Comparison of ENCODE assay signal across 1 cellular context in the genomic region with DNA sequence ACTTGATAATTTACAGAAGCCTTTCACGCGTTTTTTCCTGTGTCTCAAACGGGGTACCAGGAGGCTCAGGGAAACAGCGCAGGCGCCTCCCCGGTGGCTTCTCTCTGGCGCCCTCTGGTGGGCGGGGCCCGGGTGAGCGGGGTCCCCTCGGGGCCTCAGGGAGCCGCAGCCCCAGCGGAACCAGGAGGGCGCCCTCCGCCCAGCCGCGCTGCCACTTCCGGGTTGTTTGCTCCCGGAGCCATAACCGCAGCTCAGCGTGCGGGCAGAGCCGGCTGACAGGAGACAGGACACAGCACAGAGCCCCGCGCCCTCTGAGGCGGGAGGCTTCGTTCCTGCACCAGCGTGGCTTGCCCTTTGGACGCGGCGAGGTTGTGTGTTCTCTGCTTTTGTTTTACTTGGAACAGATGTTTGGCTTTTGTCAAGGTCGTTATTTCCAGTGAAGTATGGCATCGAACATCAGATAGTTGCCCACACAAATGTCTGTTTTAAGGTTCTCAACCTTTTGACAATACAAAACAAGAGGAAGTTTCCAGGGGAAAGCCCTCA.
TF ChIP-seq lines count a peak whose summit lies in the region.

No MANE protein-coding gene starts in this region.

TF ChIP-seq in HepG2, 621 proteins besides CTCF, POLR2A, EP300 and RAD21 (continued from another document and continues in another):
- TF ChIP-seq, protein P1, sequence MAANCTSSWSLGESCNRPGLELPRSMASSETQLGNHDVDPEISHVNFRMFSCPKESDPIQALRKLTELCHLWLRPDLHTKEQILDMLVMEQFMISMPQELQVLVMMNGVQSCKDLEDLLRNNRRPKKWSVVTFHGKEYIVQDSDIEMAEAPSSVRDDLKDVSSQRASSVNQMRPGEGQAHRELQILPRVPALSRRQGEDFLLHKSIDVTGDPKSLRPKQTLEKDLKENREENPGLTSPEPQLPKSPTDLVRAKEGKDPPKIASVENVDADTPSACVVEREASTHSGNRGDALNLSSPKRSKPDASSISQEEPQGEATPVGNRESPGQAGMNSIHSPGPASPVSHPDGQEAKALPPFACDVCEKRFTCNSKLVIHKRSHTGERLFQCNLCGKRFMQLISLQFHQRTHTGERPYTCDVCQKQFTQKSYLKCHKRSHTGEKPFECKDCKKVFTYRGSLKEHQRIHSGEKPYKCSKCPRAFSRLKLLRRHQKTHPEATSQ (CRISPR knock-in tag; IDR thresholded peaks at IDR 0.05; ENCODE audit: borderline replicate concordance), result peak; percentile 81; the same call in 1 of the 2 replicates
- TF ChIP-seq ZSCAN30 (CRISPR knock-in tag; IDR thresholded peaks at IDR 0.05), result no peak
- TF ChIP-seq FOSL1 (CRISPR knock-in tag; IDR thresholded peaks at IDR 0.05; ENCODE audit: borderline replicate concordance), result no peak
- peak; percentile 20; the same call in 1 of the 2 replicates for TF ChIP-seq PHF21A (CRISPR knock-in tag; IDR thresholded peaks at IDR 0.05)
- TF ChIP-seq, protein P2, sequence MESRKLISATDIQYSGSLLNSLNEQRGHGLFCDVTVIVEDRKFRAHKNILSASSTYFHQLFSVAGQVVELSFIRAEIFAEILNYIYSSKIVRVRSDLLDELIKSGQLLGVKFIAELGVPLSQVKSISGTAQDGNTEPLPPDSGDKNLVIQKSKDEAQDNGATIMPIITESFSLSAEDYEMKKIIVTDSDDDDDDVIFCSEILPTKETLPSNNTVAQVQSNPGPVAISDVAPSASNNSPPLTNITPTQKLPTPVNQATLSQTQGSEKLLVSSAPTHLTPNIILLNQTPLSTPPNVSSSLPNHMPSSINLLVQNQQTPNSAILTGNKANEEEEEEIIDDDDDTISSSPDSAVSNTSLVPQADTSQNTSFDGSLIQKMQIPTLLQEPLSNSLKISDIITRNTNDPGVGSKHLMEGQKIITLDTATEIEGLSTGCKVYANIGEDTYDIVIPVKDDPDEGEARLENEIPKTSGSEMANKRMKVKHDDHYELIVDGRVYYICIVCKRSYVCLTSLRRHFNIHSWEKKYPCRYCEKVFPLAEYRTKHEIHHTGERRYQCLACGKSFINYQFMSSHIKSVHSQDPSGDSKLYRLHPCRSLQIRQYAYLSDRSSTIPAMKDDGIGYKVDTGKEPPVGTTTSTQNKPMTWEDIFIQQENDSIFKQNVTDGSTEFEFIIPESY (CRISPR knock-in tag; IDR thresholded peaks at IDR 0.05), result no peak; the same call in 1 of the 2 replicates
- peak; percentile 18; the same call in 1 of the 2 replicates for TF ChIP-seq HDAC2 (CRISPR knock-in tag; IDR thresholded peaks at IDR 0.05)
- no peak for TF ChIP-seq ZNF816 (CRISPR knock-in tag; IDR thresholded peaks at IDR 0.05; ENCODE audit: borderline replicate concordance)
- peak; percentile 57; the same call in 1 of the 2 replicates for TF ChIP-seq ZNF614 (CRISPR knock-in tag; IDR thresholded peaks at IDR 0.05; ENCODE audit: borderline replicate concordance)
- no peak for TF ChIP-seq SOX13 (IDR thresholded peaks at IDR 0.05)
- TF ChIP-seq SOX13 (CRISPR knock-in tag; conservative IDR thresholded peaks at IDR 0.05 in 1 of 2, IDR thresholded peaks at IDR 0.05 in 1 of 2), result peak in 1 of 2 experiments; percentile 62; a peak in 2 of 4 replicates
- TF ChIP-seq POGZ (CRISPR knock-in tag; IDR thresholded peaks at IDR 0.05), result peak; percentile 90
- TF ChIP-seq NFE2L1 (CRISPR knock-in tag; IDR thresholded peaks at IDR 0.05; ENCODE audit: borderline replicate concordance), result no peak
- TF ChIP-seq ATF1 (CRISPR knock-in tag; IDR thresholded peaks at IDR 0.05), result no peak
- TF ChIP-seq, protein P3, sequence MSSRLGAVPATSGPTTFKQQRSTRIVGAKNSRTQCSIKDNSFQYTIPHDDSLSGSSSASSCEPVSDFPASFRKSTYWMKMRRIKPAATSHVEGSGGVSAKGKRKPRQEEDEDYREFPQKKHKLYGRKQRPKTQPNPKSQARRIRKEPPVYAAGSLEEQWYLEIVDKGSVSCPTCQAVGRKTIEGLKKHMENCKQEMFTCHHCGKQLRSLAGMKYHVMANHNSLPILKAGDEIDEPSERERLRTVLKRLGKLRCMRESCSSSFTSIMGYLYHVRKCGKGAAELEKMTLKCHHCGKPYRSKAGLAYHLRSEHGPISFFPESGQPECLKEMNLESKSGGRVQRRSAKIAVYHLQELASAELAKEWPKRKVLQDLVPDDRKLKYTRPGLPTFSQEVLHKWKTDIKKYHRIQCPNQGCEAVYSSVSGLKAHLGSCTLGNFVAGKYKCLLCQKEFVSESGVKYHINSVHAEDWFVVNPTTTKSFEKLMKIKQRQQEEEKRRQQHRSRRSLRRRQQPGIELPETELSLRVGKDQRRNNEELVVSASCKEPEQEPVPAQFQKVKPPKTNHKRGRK (CRISPR knock-in tag; IDR thresholded peaks at IDR 0.05), result no peak
- TF ChIP-seq ZNF761 (CRISPR knock-in tag; conservative IDR thresholded peaks at IDR 0.05), result no peak
- TF ChIP-seq BRCA1 (CRISPR knock-in tag; IDR thresholded peaks at IDR 0.05), result peak; percentile 64; the same call in 1 of the 2 replicates
- no peak for TF ChIP-seq ATAD3A (CRISPR knock-in tag; IDR thresholded peaks at IDR 0.05)
- 0 out of 2 replicates have a peak, but pooled peaks have one; percentile 43 for TF ChIP-seq HNRNPL (IDR thresholded peaks at IDR 0.05; ENCODE audit: low read depth, low read length)
- TF ChIP-seq ZNF589 (CRISPR knock-in tag; conservative IDR thresholded peaks at IDR 0.05), result no peak
- no peak for TF ChIP-seq ZFP36L1 (CRISPR knock-in tag; IDR thresholded peaks at IDR 0.05)
- no peak for TF ChIP-seq ZNF138 (CRISPR knock-in tag; IDR thresholded peaks at IDR 0.05; ENCODE audit: low read depth)
- TF ChIP-seq, protein P4, sequence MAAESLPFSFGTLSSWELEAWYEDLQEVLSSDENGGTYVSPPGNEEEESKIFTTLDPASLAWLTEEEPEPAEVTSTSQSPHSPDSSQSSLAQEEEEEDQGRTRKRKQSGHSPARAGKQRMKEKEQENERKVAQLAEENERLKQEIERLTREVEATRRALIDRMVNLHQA (CRISPR knock-in tag; IDR thresholded peaks at IDR 0.05), result no peak
- TF ChIP-seq REXO4 (CRISPR knock-in tag; IDR thresholded peaks at IDR 0.05; ENCODE audit: borderline replicate concordance), result no peak
- TF ChIP-seq ZNF776 (CRISPR knock-in tag; IDR thresholded peaks at IDR 0.05), result peak; percentile 69; the same call in 1 of the 2 replicates
- TF ChIP-seq ZSCAN25 (CRISPR knock-in tag; IDR thresholded peaks at IDR 0.05), result no peak
- TF ChIP-seq RAD51 (IDR thresholded peaks at IDR 0.05; ENCODE audit: borderline replicate concordance), result no peak
- no peak for TF ChIP-seq ZKSCAN5 (CRISPR knock-in tag; IDR thresholded peaks at IDR 0.05)
- TF ChIP-seq TBP (CRISPR knock-in tag; IDR thresholded peaks at IDR 0.05), result no peak
- TF ChIP-seq CBX1 (IDR thresholded peaks at IDR 0.05; ENCODE audit: low read depth), result peak; percentile 98
- TF ChIP-seq PLRG1 (conservative IDR thresholded peaks at IDR 0.05), result no peak
- TF ChIP-seq, protein P5, sequence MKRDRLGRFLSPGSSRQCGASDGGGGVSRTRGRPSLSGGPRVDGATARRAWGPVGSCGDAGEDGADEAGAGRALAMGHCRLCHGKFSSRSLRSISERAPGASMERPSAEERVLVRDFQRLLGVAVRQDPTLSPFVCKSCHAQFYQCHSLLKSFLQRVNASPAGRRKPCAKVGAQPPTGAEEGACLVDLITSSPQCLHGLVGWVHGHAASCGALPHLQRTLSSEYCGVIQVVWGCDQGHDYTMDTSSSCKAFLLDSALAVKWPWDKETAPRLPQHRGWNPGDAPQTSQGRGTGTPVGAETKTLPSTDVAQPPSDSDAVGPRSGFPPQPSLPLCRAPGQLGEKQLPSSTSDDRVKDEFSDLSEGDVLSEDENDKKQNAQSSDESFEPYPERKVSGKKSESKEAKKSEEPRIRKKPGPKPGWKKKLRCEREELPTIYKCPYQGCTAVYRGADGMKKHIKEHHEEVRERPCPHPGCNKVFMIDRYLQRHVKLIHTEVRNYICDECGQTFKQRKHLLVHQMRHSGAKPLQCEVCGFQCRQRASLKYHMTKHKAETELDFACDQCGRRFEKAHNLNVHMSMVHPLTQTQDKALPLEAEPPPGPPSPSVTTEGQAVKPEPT (CRISPR knock-in tag; IDR thresholded peaks at IDR 0.05; ENCODE audit: low read depth), result no peak
- TF ChIP-seq ZNF264 (CRISPR knock-in tag; IDR thresholded peaks at IDR 0.05), result no peak
- TF ChIP-seq ZMAT3 (CRISPR knock-in tag; conservative IDR thresholded peaks at IDR 0.05), result no peak
- peak; percentile 60; the same call in 1 of the 2 replicates for TF ChIP-seq DMAP1 (CRISPR knock-in tag; IDR thresholded peaks at IDR 0.05)
- TF ChIP-seq CHD4 (IDR thresholded peaks at IDR 0.05; ENCODE audit: borderline replicate concordance, low read length), result no peak
- TF ChIP-seq FOSL2 (CRISPR knock-in tag; IDR thresholded peaks at IDR 0.05), result peak; percentile 22; the same call in 1 of the 2 replicates
- TF ChIP-seq ZNF501 (CRISPR knock-in tag; IDR thresholded peaks at IDR 0.05), result peak; percentile 89
- no peak for TF ChIP-seq KLF11 (CRISPR knock-in tag; IDR thresholded peaks at IDR 0.05)
- TF ChIP-seq, protein P6, sequence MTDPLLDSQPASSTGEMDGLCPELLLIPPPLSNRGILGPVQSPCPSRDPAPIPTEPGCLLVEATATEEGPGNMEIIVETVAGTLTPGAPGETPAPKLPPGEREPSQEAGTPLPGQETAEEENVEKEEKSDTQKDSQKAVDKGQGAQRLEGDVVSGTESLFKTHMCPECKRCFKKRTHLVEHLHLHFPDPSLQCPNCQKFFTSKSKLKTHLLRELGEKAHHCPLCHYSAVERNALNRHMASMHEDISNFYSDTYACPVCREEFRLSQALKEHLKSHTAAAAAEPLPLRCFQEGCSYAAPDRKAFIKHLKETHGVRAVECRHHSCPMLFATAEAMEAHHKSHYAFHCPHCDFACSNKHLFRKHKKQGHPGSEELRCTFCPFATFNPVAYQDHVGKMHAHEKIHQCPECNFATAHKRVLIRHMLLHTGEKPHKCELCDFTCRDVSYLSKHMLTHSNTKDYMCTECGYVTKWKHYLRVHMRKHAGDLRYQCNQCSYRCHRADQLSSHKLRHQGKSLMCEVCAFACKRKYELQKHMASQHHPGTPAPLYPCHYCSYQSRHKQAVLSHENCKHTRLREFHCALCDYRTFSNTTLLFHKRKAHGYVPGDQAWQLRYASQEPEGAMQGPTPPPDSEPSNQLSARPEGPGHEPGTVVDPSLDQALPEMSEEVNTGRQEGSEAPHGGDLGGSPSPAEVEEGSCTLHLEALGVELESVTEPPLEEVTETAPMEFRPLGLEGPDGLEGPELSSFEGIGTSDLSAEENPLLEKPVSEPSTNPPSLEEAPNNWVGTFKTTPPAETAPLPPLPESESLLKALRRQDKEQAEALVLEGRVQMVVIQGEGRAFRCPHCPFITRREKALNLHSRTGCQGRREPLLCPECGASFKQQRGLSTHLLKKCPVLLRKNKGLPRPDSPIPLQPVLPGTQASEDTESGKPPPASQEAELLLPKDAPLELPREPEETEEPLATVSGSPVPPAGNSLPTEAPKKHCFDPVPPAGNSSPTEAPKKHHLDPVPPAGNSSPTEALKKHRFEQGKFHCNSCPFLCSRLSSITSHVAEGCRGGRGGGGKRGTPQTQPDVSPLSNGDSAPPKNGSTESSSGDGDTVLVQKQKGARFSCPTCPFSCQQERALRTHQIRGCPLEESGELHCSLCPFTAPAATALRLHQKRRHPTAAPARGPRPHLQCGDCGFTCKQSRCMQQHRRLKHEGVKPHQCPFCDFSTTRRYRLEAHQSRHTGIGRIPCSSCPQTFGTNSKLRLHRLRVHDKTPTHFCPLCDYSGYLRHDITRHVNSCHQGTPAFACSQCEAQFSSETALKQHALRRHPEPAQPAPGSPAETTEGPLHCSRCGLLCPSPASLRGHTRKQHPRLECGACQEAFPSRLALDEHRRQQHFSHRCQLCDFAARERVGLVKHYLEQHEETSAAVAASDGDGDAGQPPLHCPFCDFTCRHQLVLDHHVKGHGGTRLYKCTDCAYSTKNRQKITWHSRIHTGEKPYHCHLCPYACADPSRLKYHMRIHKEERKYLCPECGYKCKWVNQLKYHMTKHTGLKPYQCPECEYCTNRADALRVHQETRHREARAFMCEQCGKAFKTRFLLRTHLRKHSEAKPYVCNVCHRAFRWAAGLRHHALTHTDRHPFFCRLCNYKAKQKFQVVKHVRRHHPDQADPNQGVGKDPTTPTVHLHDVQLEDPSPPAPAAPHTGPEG (CRISPR knock-in tag; IDR thresholded peaks at IDR 0.05), result no peak; the same call in 1 of the 2 replicates
- TF ChIP-seq XRCC5 (optimal IDR thresholded peaks at IDR 0.05; ENCODE audit: low read length), result peak; percentile 90
- TF ChIP-seq, protein P7, sequence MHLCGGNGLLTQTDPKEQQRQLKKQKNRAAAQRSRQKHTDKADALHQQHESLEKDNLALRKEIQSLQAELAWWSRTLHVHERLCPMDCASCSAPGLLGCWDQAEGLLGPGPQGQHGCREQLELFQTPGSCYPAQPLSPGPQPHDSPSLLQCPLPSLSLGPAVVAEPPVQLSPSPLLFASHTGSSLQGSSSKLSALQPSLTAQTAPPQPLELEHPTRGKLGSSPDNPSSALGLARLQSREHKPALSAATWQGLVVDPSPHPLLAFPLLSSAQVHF (CRISPR knock-in tag; IDR thresholded peaks at IDR 0.05), result no peak
- no peak for TF ChIP-seq ZBTB38 (CRISPR knock-in tag; IDR thresholded peaks at IDR 0.05)
- no peak for TF ChIP-seq ZNF557 (CRISPR knock-in tag; IDR thresholded peaks at IDR 0.05)
- TF ChIP-seq, protein P8, sequence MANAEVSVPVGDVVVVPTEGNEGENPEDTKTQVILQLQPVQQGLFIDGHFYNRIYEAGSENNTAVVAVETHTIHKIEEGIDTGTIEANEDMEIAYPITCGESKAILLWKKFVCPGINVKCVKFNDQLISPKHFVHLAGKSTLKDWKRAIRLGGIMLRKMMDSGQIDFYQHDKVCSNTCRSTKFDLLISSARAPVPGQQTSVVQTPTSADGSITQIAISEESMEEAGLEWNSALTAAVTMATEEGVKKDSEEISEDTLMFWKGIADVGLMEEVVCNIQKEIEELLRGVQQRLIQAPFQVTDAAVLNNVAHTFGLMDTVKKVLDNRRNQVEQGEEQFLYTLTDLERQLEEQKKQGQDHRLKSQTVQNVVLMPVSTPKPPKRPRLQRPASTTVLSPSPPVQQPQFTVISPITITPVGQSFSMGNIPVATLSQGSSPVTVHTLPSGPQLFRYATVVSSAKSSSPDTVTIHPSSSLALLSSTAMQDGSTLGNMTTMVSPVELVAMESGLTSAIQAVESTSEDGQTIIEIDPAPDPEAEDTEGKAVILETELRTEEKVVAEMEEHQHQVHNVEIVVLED (CRISPR knock-in tag; IDR thresholded peaks at IDR 0.05; ENCODE audit: borderline replicate concordance), result peak; percentile 78; the same call in 1 of the 2 replicates
- TF ChIP-seq, protein P9, sequence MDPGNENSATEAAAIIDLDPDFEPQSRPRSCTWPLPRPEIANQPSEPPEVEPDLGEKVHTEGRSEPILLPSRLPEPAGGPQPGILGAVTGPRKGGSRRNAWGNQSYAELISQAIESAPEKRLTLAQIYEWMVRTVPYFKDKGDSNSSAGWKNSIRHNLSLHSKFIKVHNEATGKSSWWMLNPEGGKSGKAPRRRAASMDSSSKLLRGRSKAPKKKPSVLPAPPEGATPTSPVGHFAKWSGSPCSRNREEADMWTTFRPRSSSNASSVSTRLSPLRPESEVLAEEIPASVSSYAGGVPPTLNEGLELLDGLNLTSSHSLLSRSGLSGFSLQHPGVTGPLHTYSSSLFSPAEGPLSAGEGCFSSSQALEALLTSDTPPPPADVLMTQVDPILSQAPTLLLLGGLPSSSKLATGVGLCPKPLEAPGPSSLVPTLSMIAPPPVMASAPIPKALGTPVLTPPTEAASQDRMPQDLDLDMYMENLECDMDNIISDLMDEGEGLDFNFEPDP (CRISPR knock-in tag; conservative IDR thresholded peaks at IDR 0.05), result no peak
- no peak for TF ChIP-seq U2AF1 (optimal IDR thresholded peaks at IDR 0.05; ENCODE audit: low read depth, low read length)
- no peak for TF ChIP-seq ZNF282 (IDR thresholded peaks at IDR 0.05; ENCODE audit: partially characterized antibody)
- TF ChIP-seq KLF9 (CRISPR knock-in tag; IDR thresholded peaks at IDR 0.05; ENCODE audit: low read depth), result no peak
- no peak for TF ChIP-seq ZNF121 (CRISPR knock-in tag; IDR thresholded peaks at IDR 0.05)
- peak; percentile 63; the same call in 1 of the 2 replicates for TF ChIP-seq ETV5 (CRISPR knock-in tag; IDR thresholded peaks at IDR 0.05; ENCODE audit: borderline replicate concordance)
- peak; percentile 61; the same call in 1 of the 2 replicates for TF ChIP-seq BRD4 (CRISPR knock-in tag; IDR thresholded peaks at IDR 0.05)
